23 cellular contexts compared by ENCODE assay signal in genomic region chr15:63066302-63066701, GRCh38. TPM values are rescaled to one million over a fixed set of nuclear protein-coding genes. Genes with fewer than 3 reads are reported as not detected.
DNase-seq lines count a peak whose midpoint lies in the region; ATAC-seq and TF ChIP-seq lines count a peak whose summit lies in the region.
"Had no signal": no experiment of that assay in that cellular context is flagged by ENCODE, and none has a peak within 500 bp of the region (broad histone marks: within the 10 kb centered on the region; RNA-seq: fewer than 3 reads in every experiment).

No MANE protein-coding gene starts in this region.

- H3K36me3 ChIP-seq in IMR-90 (ENCODE audit: control insufficient read depth, insufficient read depth, low read length) = peaks cover 71% of the 10 kb centered on the region
- peaks cover 70 to 85% of the 10 kb centered on the region in 2 donors for H3K36me3 ChIP-seq in stomach smooth muscle (ENCODE audit: control insufficient read depth in 2 of 2, insufficient read depth in 2 of 2, low read length in 2 of 2)

- peaks cover 79% of the 10 kb centered on the region for H4K20me1 ChIP-seq in IMR-90 (ENCODE audit: insufficient read depth, low read length)

- intact Hi-C loops in IMR-90 (cut with micrococcal nuclease) = no loop called here

- BruUV-seq in IMR-90 (replicated peaks; lab: Mats Ljungman, UMichigan) = no TSS peak

- H2AK9ac ChIP-seq in IMR-90 (replicated peaks; ENCODE audit: low read depth, low read length, poor library complexity) = no peak overlapping the region

- H3K9ac ChIP-seq in IMR-90 (ENCODE audit: low read depth, low read length) (0 out of 2 replicates have a peak overlapping the region, but pooled peaks have one; percentile 6), stomach smooth muscle (ENCODE audit: low read length in 2 of 2) (no peak overlapping the region)
- H3K9ac ChIP-seq: parathyroid adenoma had no signal

- peak overlapping the region; percentile 69; the same call in 1 of the 2 replicates for H4K5ac ChIP-seq in IMR-90 (ENCODE audit: low read depth, low read length)

- dilution Hi-C loops in IMR-90 (cut with HindIII; ENCODE audit: low sequenced_read_pairs, unreplicated experiment) = no loop called here

- in situ Hi-C loops in IMR-90 (cut with MboI; ENCODE audit: low sequenced_read_pairs) = no loop called here

- H4K91ac ChIP-seq in IMR-90 (ENCODE audit: insufficient read depth, low read depth, low read length) = no peak overlapping the region

- H3K27ac ChIP-seq in IMR-90 (ENCODE audit: insufficient read depth, low read length) = peak overlapping the region; percentile 16; the same call in 1 of the 2 replicates
- peak overlapping the region; percentile 58 for H3K27ac ChIP-seq in stomach smooth muscle (ENCODE audit: low read length)
- H3K27ac ChIP-seq: parathyroid adenoma, vagina had no signal

- peak overlapping the region; percentile 13; the same call in 1 of the 2 replicates for H3K4ac ChIP-seq in IMR-90 (ENCODE audit: low read depth, low read length)

- H3K14ac ChIP-seq in IMR-90 (replicated peaks; ENCODE audit: low read depth, low read length) = no peak overlapping the region

- H3K79me1 ChIP-seq in IMR-90 (ENCODE audit: low read depth in 1 of 2, low read length in 2 of 2) = peaks cover 34 to 73% of the 10 kb centered on the region in 2 experiments

- H3K9me1 ChIP-seq in IMR-90 (ENCODE audit: insufficient read depth, low read length) = peaks cover 27% of the 10 kb centered on the region

- CTCF ChIA-PET in IMR-90 (lab: Yijun Ruan, JAX) = interaction anchor here (0.6 to 1.1 kb wide), 2 partner anchors 14 to 301 kb away, joined by 3 read pairs; no protein-coding TSS in a partner anchor

- H3K36me3 Mint-ChIP-seq in chondrocyte (ENCODE audit: low read depth) = peaks cover 84% of the 10 kb centered on the region
- peaks cover 30% of the 10 kb centered on the region for H3K36me3 Mint-ChIP-seq in memory B cell

- no peak overlapping the region for H2AFZ ChIP-seq in IMR-90 (replicated peaks; ENCODE audit: low read length, poor library complexity)
- H2AFZ ChIP-seq: parathyroid adenoma had no signal

- H2BK120ac ChIP-seq in IMR-90 (ENCODE audit: low read depth, low read length) = no peak overlapping the region

- POLR2A ChIA-PET in IMR-90 (lab: Charles Lee; ENCODE audit: unreplicated experiment) = no interaction called here

- no peak overlapping the region for H2BK20ac ChIP-seq in IMR-90 (ENCODE audit: low read depth, low read length)

- H2AK5ac ChIP-seq in IMR-90 (ENCODE audit: low read depth, low read length) = no peak overlapping the region

- no peak overlapping the region for H4K8ac ChIP-seq in IMR-90 (ENCODE audit: low read depth in 2 of 2, low read length in 2 of 2)

- ATAC-seq in IMR-90 (ENCODE audit: low read depth) (no peak), memory B cell (ENCODE audit: low read depth) (no peak), HG02981 (IDR thresholded peaks at IDR 0.05; ENCODE audit: unreplicated experiment) (no peak)
- ATAC-seq: sciatic nerve had no signal

- TF ChIP-seq POLR2A in IMR-90 (IDR thresholded peaks at IDR 0.05; ENCODE audit: low read depth, low read length) = peak; percentile 58; the same call in 1 of the 2 replicates

- no peak overlapping the region for H2BK15ac ChIP-seq in IMR-90 (ENCODE audit: low read depth, low read length)

- H3K27me3 ChIP-seq in IMR-90 (ENCODE audit: control insufficient read depth, insufficient read depth, low read length) (no peaks in the 10 kb centered on the region), stomach smooth muscle (ENCODE audit: control insufficient read depth in 1 of 2, insufficient read depth in 2 of 2, low read length in 2 of 2) (no peaks in the 10 kb centered on the region)
- H3K27me3 ChIP-seq: vagina had no signal

- H3K9me3 Mint-ChIP-seq in chondrocyte (ENCODE audit: low read depth) (no peaks in the 10 kb centered on the region), memory B cell (no peaks in the 10 kb centered on the region)
- H3K9me3 Mint-ChIP-seq: activated naive CD4-positive, alpha-beta T cell treated with anti-CD3 and anti-CD28 coated beads for 36 hours; CD4-positive, alpha-beta T cell; naive B cell had no signal

- H3K4me3 ChIP-seq in IMR-90 (ENCODE audit: insufficient read depth, low read depth, low read length) = no peak overlapping the region
- H3K4me3 ChIP-seq in stomach smooth muscle (ENCODE audit: low read length in 2 of 2) = no peak overlapping the region
- H3K4me3 ChIP-seq: vagina had no signal

- H3K4me1 ChIP-seq in IMR-90 (ENCODE audit: control insufficient read depth, insufficient read depth, low read length) = peaks cover 16% of the 10 kb centered on the region
- H3K4me1 ChIP-seq in stomach smooth muscle (ENCODE audit: control insufficient read depth, insufficient read depth, low read length) = peaks cover 36% of the 10 kb centered on the region
- H3K4me1 ChIP-seq: parathyroid adenoma, vagina had no signal

- no peak for TF ChIP-seq RAD21 in IMR-90 (IDR thresholded peaks at IDR 0.05; ENCODE audit: low read length)

- H3K18ac ChIP-seq in IMR-90 (ENCODE audit: low read depth, low read length) = no peak overlapping the region

- no peak overlapping the region for H3K4me2 ChIP-seq in IMR-90 (ENCODE audit: low read depth, low read length)

- H3K4me3 Mint-ChIP-seq in chondrocyte (ENCODE audit: unreplicated experiment) (no peak overlapping the region), memory B cell (no peak overlapping the region)
- H3K4me3 Mint-ChIP-seq: activated naive CD4-positive, alpha-beta T cell treated with anti-CD3 and anti-CD28 coated beads for 36 hours; CD4-positive, alpha-beta T cell; naive B cell had no signal

- peak overlapping the region; percentile 19 for H2BK5ac ChIP-seq in IMR-90 (ENCODE audit: low read depth, low read length, poor library complexity, severe bottlenecking)

- peak overlapping the region; percentile 89 for H3K27ac Mint-ChIP-seq in chondrocyte (ENCODE audit: unreplicated experiment)
- H3K27ac Mint-ChIP-seq in memory B cell = peak overlapping the region; percentile 12
- H3K27ac Mint-ChIP-seq: activated naive CD4-positive, alpha-beta T cell treated with anti-CD3 and anti-CD28 coated beads for 36 hours; CD4-positive, alpha-beta T cell had no signal

- H3K9me3 ChIP-seq in IMR-90 (ENCODE audit: control insufficient read depth, insufficient read depth, low read length) (no peaks in the 10 kb centered on the region), stomach smooth muscle (ENCODE audit: control insufficient read depth in 2 of 2, low read length in 2 of 2) (no peaks in the 10 kb centered on the region)
- H3K9me3 ChIP-seq: vagina had no signal

- no peak overlapping the region for H3K56ac ChIP-seq in IMR-90 (ENCODE audit: extremely low read depth, insufficient read depth, low read length)

- TF ChIP-seq CTCF in IMR-90 (conservative IDR thresholded peaks at IDR 0.05; ENCODE audit: low read depth, low read length) (no peak), chondrocyte (IDR thresholded peaks at IDR 0.05) (no peak)

- WGBS in IMR-90 (ENCODE audit: extremely low coverage in 2 of 2, insufficient read length in 1 of 2), 2 experiments = no CpG with 5 or more reads among the region's 3 CpGs

- no peaks in the 10 kb centered on the region for H3K27me3 Mint-ChIP-seq in chondrocyte (ENCODE audit: low read depth)
- no peaks in the 10 kb centered on the region for H3K27me3 Mint-ChIP-seq in memory B cell
- H3K27me3 Mint-ChIP-seq: CD4-positive, alpha-beta T cell; naive B cell had no signal

- DNase-seq in IMR-90 = no peak
- no peak for DNase-seq in chondrocyte (ENCODE audit: low spot score)
- no peak for DNase-seq in memory B cell (ENCODE audit: low spot score in 2 of 2)
- DNase-seq in SK-N-DZ (ENCODE audit: low spot score) = no peak
- no peak for DNase-seq in NK-92 treated with Interleukin-12 subunit alpha and Interleukin-12 subunit beta, amount 100 ng/mL, for 24 hours (lab: John Stamatoyannopoulos, UW)
- DNase-seq: activated CD4-positive, alpha-beta T cell treated with anti-CD3 and anti-CD28 coated beads for 4 hours; activated naive CD4-positive, alpha-beta T cell treated with anti-CD3 and anti-CD28 coated beads for 36 hours; activated T-cell treated with anti-CD3 and anti-CD28 coated beads, Interleukin-2, amount 50 U/mL, for 48 hours; amniotic stem cell; CD4-positive, alpha-beta T cell; central memory CD4-positive, alpha-beta T cell; erythroblast; foreskin melanocyte; Kasumi-1; naive B cell; NCI-H1048; NCI-H774; SIG-M5 had no signal

- peak overlapping the region; percentile 48 for H3K23ac ChIP-seq in IMR-90 (ENCODE audit: low read depth, low read length)

- H3K4me1 Mint-ChIP-seq in chondrocyte (ENCODE audit: low read depth) (peaks cover 85% of the 10 kb centered on the region), memory B cell (no peaks in the 10 kb centered on the region)
- H3K4me1 Mint-ChIP-seq: naive B cell had no signal

TF ChIP-seq in IMR-90, 13 proteins besides CTCF, POLR2A, EP300 and RAD21 (continues in another document):
- TF ChIP-seq USF2 (IDR thresholded peaks at IDR 0.05; ENCODE audit: low read depth, low read length) = no peak
- no peak for TF ChIP-seq FOS (IDR thresholded peaks at IDR 0.05; ENCODE audit: low read depth, low read length)
- TF ChIP-seq NFE2L2 (IDR thresholded peaks at IDR 0.05; ENCODE audit: low read depth, low read length) = no peak
- TF ChIP-seq CHD1 (IDR thresholded peaks at IDR 0.05; ENCODE audit: low read depth, low read length) = no peak
- TF ChIP-seq RCOR1 (IDR thresholded peaks at IDR 0.05; ENCODE audit: insufficient replicate concordance, low read length) = no peak
- TF ChIP-seq RFX5 (IDR thresholded peaks at IDR 0.05; ENCODE audit: low read depth, low read length) = no peak

RNA-seq across cellular contexts. Expression of gene TPM1, which starts 23.8 kb away (rescaled TPM):
- total RNA-seq in IMR-90 (2012; rRNA removed) (661 and 997 TPM in 2 replicates), chondrocyte (2,291 to 2,367 TPM (median 2,332 TPM) in 3 replicates)
- 1,566 and 1,623 TPM in 2 replicates for polyA plus RNA-seq in IMR-90 (2012; rRNA removed)
- 700 and 932 TPM in 2 replicates for polyA plus RNA-seq in IMR-90 (2012; cell fraction: cytosol; rRNA removed)
- 972 and 2,415 TPM in 2 replicates for polyA plus RNA-seq in IMR-90 (2012; cell fraction: nucleus; rRNA removed; ENCODE audit: low replicate concordance)
- polyA plus RNA-seq in SK-N-DZ (2014; cell fraction: cytosol; rRNA removed) = 151 and 160 TPM in 2 replicates
- 148 and 158 TPM in 2 replicates for polyA plus RNA-seq in SK-N-DZ (2014; cell fraction: nucleus; rRNA removed)

RNA-seq across cellular contexts. Expression of gene LACTB, which starts 55.4 kb away (rescaled TPM):
- 12.9 and 41.7 TPM in 2 replicates for total RNA-seq in IMR-90 (2012; rRNA removed)
- polyA plus RNA-seq in IMR-90 (2012; rRNA removed) = 31.0 and 32.7 TPM in 2 replicates
- polyA plus RNA-seq in IMR-90 (2012; cell fraction: cytosol; rRNA removed) = 11.5 and 15.9 TPM in 2 replicates
- 11.3 and 22.6 TPM in 2 replicates for polyA plus RNA-seq in IMR-90 (2012; cell fraction: nucleus; rRNA removed; ENCODE audit: low replicate concordance)
- total RNA-seq in chondrocyte = 19.4 to 22.4 TPM (median 20.7 TPM) in 3 replicates
- 6.7 and 9.9 TPM in 2 replicates for polyA plus RNA-seq in SK-N-DZ (2014; cell fraction: cytosol; rRNA removed)
- polyA plus RNA-seq in SK-N-DZ (2014; cell fraction: nucleus; rRNA removed) = 7.7 and 17.2 TPM in 2 replicates
